ENCODE assay signal across 25 cellular contexts in the genomic region with DNA sequence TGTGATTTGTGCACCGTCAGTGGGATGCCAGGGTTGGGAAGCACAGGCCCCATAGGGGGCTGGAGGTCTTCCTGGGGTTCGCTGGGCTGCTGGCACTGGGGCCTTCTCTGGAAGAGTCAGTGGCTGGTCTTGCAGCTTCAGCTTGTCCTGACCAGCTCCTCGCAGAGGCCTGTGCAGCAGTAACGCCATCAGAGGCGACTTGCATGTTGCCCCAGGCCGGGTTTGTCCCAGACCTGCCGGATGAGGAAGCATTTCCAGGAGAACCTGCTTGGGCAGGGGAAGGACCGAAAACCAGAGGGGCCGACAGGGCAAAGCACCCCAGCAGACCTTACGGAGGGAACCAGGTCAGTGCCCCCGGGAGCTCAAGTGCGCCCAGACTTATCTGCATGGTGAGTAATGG. TPM values are rescaled to one million over a fixed set of nuclear protein-coding genes. Genes with fewer than 3 reads are reported as not detected.
"Had no signal": no experiment of that assay in that cellular context is flagged by ENCODE, and none has a peak within 500 bp of the region (broad histone marks: within the 10 kb centered on the region; RNA-seq: fewer than 3 reads in every experiment).

No MANE protein-coding gene starts in this region.

- DNase-seq: dermis blood vessel endothelial cell; dorsolateral prefrontal cortex; effector CD4-positive, alpha-beta T cell; effector memory CD4-positive, alpha-beta T cell; erythroblast; foreskin keratinocyte; heart left ventricle; hypothalamus; kidney; kidney glomerular epithelial cell; left cardiac atrium; left lung; left ventricle myocardium superior; lower lobe of right lung; mesenchymal stem cell; mucosa of descending colon; naive B cell; naive thymus-derived CD8-positive, alpha-beta T cell had no signal

- H3K4me3 ChIP-seq: coronary artery, dorsolateral prefrontal cortex, gastroesophageal sphincter, heart left ventricle, hepatocyte, left lung, lower lobe of right lung, mucosa of descending colon had no signal

- H3K27me3 ChIP-seq: foreskin keratinocyte, hepatocyte, left lung had no signal

- H3K36me3 Mint-ChIP-seq: mesothelial cell of epicardium; naive B cell; naive thymus-derived CD8-positive, alpha-beta T cell had no signal

- H3K4me1 Mint-ChIP-seq: naive B cell; naive thymus-derived CD8-positive, alpha-beta T cell had no signal

- H2AFZ ChIP-seq: hepatocyte had no signal

- H3K27me3 Mint-ChIP-seq: naive B cell had no signal

- H3K79me2 ChIP-seq: hepatocyte had no signal

- ATAC-seq: esophagus mucosa; foreskin keratinocyte; gastroesophageal sphincter; heart left ventricle; left cardiac atrium; left lung; left ventricle myocardium superior; lower lobe of right lung; mucosa of descending colon; naive thymus-derived CD8-positive, alpha-beta T cell had no signal

- H3K4me3 Mint-ChIP-seq: mesothelial cell of epicardium; naive B cell; naive thymus-derived CD8-positive, alpha-beta T cell had no signal

- H3K27ac Mint-ChIP-seq: mesothelial cell of epicardium; naive B cell; naive thymus-derived CD8-positive, alpha-beta T cell had no signal

- H3K4me2 ChIP-seq: hepatocyte had no signal

- H3K36me3 ChIP-seq: gastroesophageal sphincter, heart left ventricle, left lung, lower lobe of right lung had no signal

- H3K9me3 ChIP-seq: gastroesophageal sphincter, left lung, lower lobe of right lung, mucosa of descending colon had no signal

- H3K4me1 ChIP-seq: foreskin keratinocyte, gastroesophageal sphincter, heart left ventricle, left lung, lower lobe of right lung had no signal

- H3K27ac ChIP-seq: coronary artery, dorsolateral prefrontal cortex, epithelial cell of prostate, foreskin keratinocyte, gastroesophageal sphincter, heart left ventricle, hepatocyte, left lung, lower lobe of right lung had no signal

RNA-seq across cellular contexts. Expression of a gene that starts 54.7 kb away (rescaled TPM):
- total RNA-seq: endothelial cell of umbilical vein; naive thymus-derived CD8-positive, alpha-beta T cell had no signal
